ENCODE assay signal across 9 cellular contexts in genomic region chr13:112341446-112341845, GRCh38. TPM values are rescaled to one million over a fixed set of nuclear protein-coding genes. Genes with fewer than 3 reads are reported as not detected.
"Had no signal": no experiment of that assay in that cellular context is flagged by ENCODE, and none has a peak within 500 bp of the region (broad histone marks: within the 10 kb centered on the region; RNA-seq: fewer than 3 reads in every experiment).

No MANE protein-coding gene starts in this region.

- DNase-seq: IMR-90, KBM-7 had no signal

- H3K4me3 Mint-ChIP-seq: IgD-negative memory B cell had no signal

- H3K4me1 Mint-ChIP-seq: IgD-negative memory B cell had no signal

- H3K4me3 ChIP-seq: K562 had no signal

- H3K27ac ChIP-seq: HL-60 had no signal

- H3K27ac Mint-ChIP-seq: IgD-negative memory B cell had no signal

- FAIRE-seq: HepG2, HTR-8/SVneo, K562 had no signal

- ATAC-seq: HepG2, K562 had no signal

RNA-seq across cellular contexts. Expression of gene SPACA7, which starts 34.7 kb away (rescaled TPM):
- total RNA-seq: HepG2, HT-29, HT1080, IMR-90, K562 had no signal
- polyA plus RNA-seq: HepG2, IgD-negative memory B cell, IMR-90, K562 had no signal
